Comparison of ENCODE assay signal across 16 cellular contexts in genomic region chr2:168378960-168379669, GRCh38.
DNase-seq lines count a peak whose midpoint lies in the region; ATAC-seq and TF ChIP-seq lines count a peak whose summit lies in the region.
"Had no signal": no experiment of that assay in that cellular context is flagged by ENCODE, and none has a peak within 500 bp of the region (broad histone marks: within the 10 kb centered on the region; RNA-seq: fewer than 3 reads in every experiment).

No MANE protein-coding gene starts in this region.

- POLR2A ChIA-PET in CD8-positive, alpha-beta T cell (lab: Charles Lee) = no interaction called here

- H3K9me3 Mint-ChIP-seq in CD8-positive, alpha-beta T cell = peaks cover 7% of the 10 kb centered on the region
- H3K9me3 Mint-ChIP-seq in T-helper 1 cell treated with Interleukin-12 subunit alpha and Interleukin-12 subunit beta and Interleukin-4 antibody, amounts not matched to agents 30 μg/mL and 1 μg/mL, for 36 hours = peaks cover 4% of the 10 kb centered on the region
- peaks cover 6% of the 10 kb centered on the region for H3K9me3 Mint-ChIP-seq in central memory CD8-positive, alpha-beta T cell
- H3K9me3 Mint-ChIP-seq in neural progenitor cell = peaks cover 9% of the 10 kb centered on the region

- no peak for TF ChIP-seq POLR2A in spleen (IDR thresholded peaks at IDR 0.05)

- H3K4me2 ChIP-seq in neural progenitor cell = no peak overlapping the region
- H3K4me2 ChIP-seq: GM23338 had no signal

- no peaks in the 10 kb centered on the region for H3K27me3 Mint-ChIP-seq in CD8-positive, alpha-beta T cell (ENCODE audit: low read depth)
- peaks cover 5% of the 10 kb centered on the region for H3K27me3 Mint-ChIP-seq in T-helper 1 cell treated with Interleukin-12 subunit alpha and Interleukin-12 subunit beta and Interleukin-4 antibody, amounts not matched to agents 30 μg/mL and 1 μg/mL, for 36 hours (ENCODE audit: low read depth)
- H3K27me3 Mint-ChIP-seq in central memory CD8-positive, alpha-beta T cell = peaks cover 5% of the 10 kb centered on the region
- peaks cover 2% of the 10 kb centered on the region for H3K27me3 Mint-ChIP-seq in neural progenitor cell (ENCODE audit: insufficient read depth, low read depth)

- WGBS in spleen, 5 donors = 86 to 89% (median 87%) methylated on average over 7 of the region's 7 CpGs

- no peak overlapping the region for H3K4me3 ChIP-seq in CD8-positive, alpha-beta T cell (ENCODE audit: low read depth, low read length)
- no peak overlapping the region for H3K4me3 ChIP-seq in neural progenitor cell
- no peak overlapping the region for H3K4me3 ChIP-seq in spleen
- H3K4me3 ChIP-seq: GM23338 had no signal

- intact Hi-C loops in CD8-positive, alpha-beta T cell (cut with DNase I, micrococcal nuclease) = loop anchor here (5.0 to 10.0 kb wide), 3 partner anchors 76 to 123 kb away; partner anchors contain the start of gene CERS6 (in 1 of the 2)
- intact Hi-C loops in spleen (cut with DNase I; ENCODE audit: low total_unique reads) = no loop called here

- no peaks in the 10 kb centered on the region for H3K27me3 ChIP-seq in CD8-positive, alpha-beta T cell (ENCODE audit: insufficient read depth, low read length)
- H3K27me3 ChIP-seq in neural progenitor cell = no peaks in the 10 kb centered on the region
- no peaks in the 10 kb centered on the region for H3K27me3 ChIP-seq in spleen (replicated peaks in 1 of 7)

- no peaks in the 10 kb centered on the region for H3K36me3 ChIP-seq in CD8-positive, alpha-beta T cell (ENCODE audit: insufficient read depth, low read length)
- H3K36me3 ChIP-seq in neural progenitor cell (no peaks in the 10 kb centered on the region), spleen (no peaks in the 10 kb centered on the region)

- H3K4me1 ChIP-seq in CD8-positive, alpha-beta T cell (ENCODE audit: insufficient read depth, low read length) = no peaks in the 10 kb centered on the region
- no peaks in the 10 kb centered on the region for H3K4me1 ChIP-seq in neural progenitor cell
- no peaks in the 10 kb centered on the region for H3K4me1 ChIP-seq in spleen

- no peak overlapping the region for H3K27ac Mint-ChIP-seq in CD8-positive, alpha-beta T cell
- H3K27ac Mint-ChIP-seq in T-helper 1 cell treated with Interleukin-12 subunit alpha and Interleukin-12 subunit beta and Interleukin-4 antibody, amounts not matched to agents 30 μg/mL and 1 μg/mL, for 36 hours = no peak overlapping the region
- no peak overlapping the region for H3K27ac Mint-ChIP-seq in central memory CD8-positive, alpha-beta T cell (ENCODE audit: low read depth)
- no peak overlapping the region for H3K27ac Mint-ChIP-seq in neural progenitor cell
- H3K27ac Mint-ChIP-seq: GM23338 had no signal

- no peak overlapping the region for H3K9ac ChIP-seq in neural progenitor cell

- no peak overlapping the region for H2AFZ ChIP-seq in neural progenitor cell (replicated peaks)
- H2AFZ ChIP-seq: GM23338 had no signal

- no peaks in the 10 kb centered on the region for H3F3A ChIP-seq in neural progenitor cell (ENCODE audit: low read depth)

- DNase-seq in CD8-positive, alpha-beta T cell = peak in 3 of 7 experiments; percentile 11 to 37 (median 29)
- DNase-seq in central memory CD8-positive, alpha-beta T cell (ENCODE audit: low spot score in 2 of 2) = peak in 1 of 2 donors; percentile 16
- DNase-seq in stimulated activated CD8-positive, alpha-beta memory T cell treated with anti-CD3 and anti-CD28 coated beads, Interleukin-2, amount 100 ng/mL, for 1 hour (ENCODE audit: low read depth in 2 of 2) = peak; percentile 5 to 8
- DNase-seq in neural progenitor cell (ENCODE audit: low spot score) = no peak
- DNase-seq in spleen = no peak
- DNase-seq: AML-193, Calu3, DMS79, NCI-H1417, NCI-H2029 treated with DMSO at 0.1 percent for 48 hours, NCI-H510A had no signal

- no peak overlapping the region for H3K4me3 Mint-ChIP-seq in CD8-positive, alpha-beta T cell
- peak overlapping the region; percentile 13 for H3K4me3 Mint-ChIP-seq in T-helper 1 cell treated with Interleukin-12 subunit alpha and Interleukin-12 subunit beta and Interleukin-4 antibody, amounts not matched to agents 30 μg/mL and 1 μg/mL, for 36 hours
- peak overlapping the region; percentile 49 for H3K4me3 Mint-ChIP-seq in central memory CD8-positive, alpha-beta T cell
- H3K4me3 Mint-ChIP-seq in neural progenitor cell = no peak overlapping the region
- H3K4me3 Mint-ChIP-seq: GM23338, IgD-negative memory B cell had no signal

- no peak overlapping the region for H3K27ac ChIP-seq in CD8-positive, alpha-beta T cell (ENCODE audit: low read depth, low read length)
- no peak overlapping the region for H3K27ac ChIP-seq in neural progenitor cell
- no peak overlapping the region for H3K27ac ChIP-seq in spleen

- CTCF ChIA-PET in CD8-positive, alpha-beta T cell (lab: Charles Lee) = no interaction called here

- no peaks in the 10 kb centered on the region for H3K9me3 ChIP-seq in CD8-positive, alpha-beta T cell (ENCODE audit: low read length)
- no peaks in the 10 kb centered on the region for H3K9me3 ChIP-seq in neural progenitor cell (ENCODE audit: low read depth)
- H3K9me3 ChIP-seq in spleen = peaks cover 0 to 11% (median 3%) of the 10 kb centered on the region in 8 donors

- no peaks in the 10 kb centered on the region for H4K20me1 ChIP-seq in neural progenitor cell (ENCODE audit: low read depth)

- peak; percentile 55 for ATAC-seq in CD8-positive, alpha-beta T cell
- peak; percentile 96 for ATAC-seq in central memory CD8-positive, alpha-beta T cell (replicated peaks; ENCODE audit: extremely low read depth, poor library complexity, severe bottlenecking)
- no peak for ATAC-seq in GM18498 (IDR thresholded peaks at IDR 0.05; ENCODE audit: unreplicated experiment)
- ATAC-seq in HG02588 (IDR thresholded peaks at IDR 0.05; ENCODE audit: unreplicated experiment) = no peak
- ATAC-seq: GM23338 had no signal

- TF ChIP-seq CTCF in CD8-positive, alpha-beta T cell (IDR thresholded peaks at IDR 0.05) = no peak
- no peak for TF ChIP-seq CTCF in neural progenitor cell (IDR thresholded peaks at IDR 0.05)
- TF ChIP-seq CTCF in spleen (IDR thresholded peaks at IDR 0.05 in 8 of 11, conservative IDR thresholded peaks at IDR 0.05 in 3 of 11) = no peak

- H3K4me1 Mint-ChIP-seq in CD8-positive, alpha-beta T cell (ENCODE audit: low read depth) = peaks cover 8% of the 10 kb centered on the region
- H3K4me1 Mint-ChIP-seq in T-helper 1 cell treated with Interleukin-12 subunit alpha and Interleukin-12 subunit beta and Interleukin-4 antibody, amounts not matched to agents 30 μg/mL and 1 μg/mL, for 36 hours (ENCODE audit: low read depth) = peaks cover 4% of the 10 kb centered on the region
- peaks cover 20% of the 10 kb centered on the region for H3K4me1 Mint-ChIP-seq in central memory CD8-positive, alpha-beta T cell
- H3K4me1 Mint-ChIP-seq in neural progenitor cell = no peaks in the 10 kb centered on the region
- H3K4me1 Mint-ChIP-seq: IgD-negative memory B cell had no signal

- H3K36me3 Mint-ChIP-seq in CD8-positive, alpha-beta T cell = no peaks in the 10 kb centered on the region
- H3K36me3 Mint-ChIP-seq in T-helper 1 cell treated with Interleukin-12 subunit alpha and Interleukin-12 subunit beta and Interleukin-4 antibody, amounts not matched to agents 30 μg/mL and 1 μg/mL, for 36 hours (ENCODE audit: low read depth) = peaks cover 1% of the 10 kb centered on the region
- no peaks in the 10 kb centered on the region for H3K36me3 Mint-ChIP-seq in central memory CD8-positive, alpha-beta T cell (ENCODE audit: insufficient read depth)
- no peaks in the 10 kb centered on the region for H3K36me3 Mint-ChIP-seq in neural progenitor cell
- H3K36me3 Mint-ChIP-seq: IgD-negative memory B cell had no signal

- H3K79me2 ChIP-seq in neural progenitor cell (ENCODE audit: low read depth) = no peaks in the 10 kb centered on the region

Comparison
In these comparisons a context has a peak if more than half of its experiments do, and no peak if none do; other contexts are left out.
1. ATAC-seq: peak in CD8-positive, alpha-beta T cell (single experiment) and central memory CD8-positive, alpha-beta T cell (single experiment); none in GM18498 (single experiment) and HG02588 (single experiment).
2. DNase-seq: peak in stimulated activated CD8-positive, alpha-beta memory T cell treated with anti-CD3 and anti-CD28 coated beads, Interleukin-2, amount 100 ng/mL, for 1 hour (2 of 2); none in neural progenitor cell (single experiment) and spleen (single experiment).
3. H3K4me3 Mint-ChIP-seq: peak in T-helper 1 cell treated with Interleukin-12 subunit alpha and Interleukin-12 subunit beta and Interleukin-4 antibody, amounts not matched to agents 30 μg/mL and 1 μg/mL, for 36 hours (single experiment) and central memory CD8-positive, alpha-beta T cell (single experiment); none in CD8-positive, alpha-beta T cell (single experiment) and neural progenitor cell (single experiment).